Comparison of ENCODE assay signal across 35 cellular contexts in the genomic region with DNA sequence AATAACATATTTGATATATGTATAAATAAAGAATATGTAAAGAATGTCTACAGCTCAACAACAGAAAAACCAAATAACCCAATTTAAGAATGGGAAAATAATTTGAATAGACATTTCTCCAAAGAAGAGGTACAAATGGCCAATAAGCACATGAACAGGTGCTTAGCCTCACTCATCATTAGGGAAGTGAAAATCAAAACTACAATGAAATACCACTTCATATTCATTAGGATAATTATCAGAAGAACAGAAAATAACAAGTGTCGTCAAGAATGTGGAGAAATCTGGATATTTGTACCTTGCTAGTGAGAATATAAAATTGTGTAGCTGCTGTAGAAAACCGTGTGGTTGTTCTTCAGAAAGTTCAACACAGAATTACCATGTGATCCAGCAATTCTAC. TPM values are rescaled to one million over a fixed set of nuclear protein-coding genes. Genes with fewer than 3 reads are reported as not detected.
A peak's percentile ranks its signal among the peaks of the same experiment; 100 is the strongest.
DNase-seq lines count a peak whose midpoint lies in the region; ATAC-seq and TF ChIP-seq lines count a peak whose summit lies in the region.
"Had no signal": no experiment of that assay in that cellular context is flagged by ENCODE, and none has a peak within 500 bp of the region (broad histone marks: within the 10 kb centered on the region; RNA-seq: fewer than 3 reads in every experiment).

No MANE protein-coding gene starts in this region.

- no peak overlapping the region for H3K4me3 Mint-ChIP-seq in stimulated activated naive B cell treated with anti-CD40 and anti-IgM and Interleukin-4, amounts not matched to agents 10 μg/mL and 1 μg/mL and 100 μg/mL, for 72 hours
- H3K4me3 Mint-ChIP-seq: CD4-positive, CD25-positive, alpha-beta regulatory T cell; effector memory CD8-positive, alpha-beta T cell; nephron; T-helper 2 cell treated with Interferon-gamma antibody and Interleukin-4, amounts not matched to agents 5 μg/mL and 100 μg/mL, for 36 hours had no signal

- no peaks in the 10 kb centered on the region for H3K9me3 ChIP-seq in heart right ventricle
- H3K9me3 ChIP-seq: mucosa of descending colon, ovary, upper lobe of right lung had no signal

- no peaks in the 10 kb centered on the region for H3K4me1 ChIP-seq in heart right ventricle
- H3K4me1 ChIP-seq: foreskin keratinocyte, upper lobe of right lung had no signal

- no peaks in the 10 kb centered on the region for H3K9me3 Mint-ChIP-seq in stimulated activated naive B cell treated with anti-CD40 and anti-IgM and Interleukin-4, amounts not matched to agents 10 μg/mL and 1 μg/mL and 100 μg/mL, for 72 hours
- H3K9me3 Mint-ChIP-seq: activated naive CD4-positive, alpha-beta T cell treated with anti-CD3 and anti-CD28 coated beads, Interleukin-2, amount 50 U/mL, for 72 hours; effector memory CD8-positive, alpha-beta T cell; nephron; T-helper 2 cell treated with Interferon-gamma antibody and Interleukin-4, amounts not matched to agents 5 μg/mL and 100 μg/mL, for 36 hours had no signal

- H3K4me1 Mint-ChIP-seq in stimulated activated naive B cell treated with anti-CD40 and anti-IgM and Interleukin-4, amounts not matched to agents 10 μg/mL and 1 μg/mL and 100 μg/mL, for 72 hours: peaks cover 3 to 5% of the 10 kb centered on the region in 2 donors
- H3K4me1 Mint-ChIP-seq: CD4-positive, CD25-positive, alpha-beta regulatory T cell had no signal

- H3K27ac Mint-ChIP-seq in stimulated activated naive B cell treated with anti-CD40 and anti-IgM and Interleukin-4, amounts not matched to agents 10 μg/mL and 1 μg/mL and 100 μg/mL, for 72 hours: no peak overlapping the region
- H3K27ac Mint-ChIP-seq: activated naive CD4-positive, alpha-beta T cell treated with anti-CD3 and anti-CD28 coated beads, Interleukin-2, amount 50 U/mL, for 72 hours; effector memory CD8-positive, alpha-beta T cell; nephron; T-helper 2 cell treated with Interferon-gamma antibody and Interleukin-4, amounts not matched to agents 5 μg/mL and 100 μg/mL, for 36 hours had no signal

- no peaks in the 10 kb centered on the region for H3K27me3 ChIP-seq in heart right ventricle
- H3K27me3 ChIP-seq: foreskin keratinocyte, ovary, upper lobe of right lung had no signal

- H3K27ac ChIP-seq in heart right ventricle: no peak overlapping the region
- H3K27ac ChIP-seq: coronary artery, foreskin keratinocyte, hepatocyte, ovary, upper lobe of right lung, VCaP had no signal

- intact Hi-C loops in heart right ventricle (cut with DNase I): no loop called here

- H3K36me3 ChIP-seq in heart right ventricle: no peaks in the 10 kb centered on the region
- H3K36me3 ChIP-seq: ovary, upper lobe of right lung had no signal

- ATAC-seq in GM18870 (IDR thresholded peaks at IDR 0.05; ENCODE audit: unreplicated experiment): peak; percentile 66
- ATAC-seq in GM21423 (IDR thresholded peaks at IDR 0.05; ENCODE audit: unreplicated experiment): peak; percentile 51
- ATAC-seq in HG03175 (IDR thresholded peaks at IDR 0.05; ENCODE audit: unreplicated experiment): peak; percentile 62
- ATAC-seq in stimulated activated naive B cell treated with anti-CD40 and anti-IgM and Interleukin-4, amounts not matched to agents 10 μg/mL and 1 μg/mL and 100 μg/mL, for 72 hours (replicated peaks): peak; percentile 48 to 54
- no peak for ATAC-seq in GM21825 (IDR thresholded peaks at IDR 0.05; ENCODE audit: unreplicated experiment)
- ATAC-seq in heart right ventricle: no peak
- ATAC-seq: activated naive CD4-positive, alpha-beta T cell treated with anti-CD3 and anti-CD28 coated beads, Interleukin-2, amount 50 U/mL, for 72 hours; effector memory CD8-positive, alpha-beta T cell; esophagus mucosa; foreskin keratinocyte; HCT116; HepG2; mucosa of descending colon; upper lobe of right lung had no signal

- H3K36me3 Mint-ChIP-seq in stimulated activated naive B cell treated with anti-CD40 and anti-IgM and Interleukin-4, amounts not matched to agents 10 μg/mL and 1 μg/mL and 100 μg/mL, for 72 hours: no peaks in the 10 kb centered on the region
- H3K36me3 Mint-ChIP-seq: activated naive CD4-positive, alpha-beta T cell treated with anti-CD3 and anti-CD28 coated beads, Interleukin-2, amount 50 U/mL, for 72 hours; CD4-positive, CD25-positive, alpha-beta regulatory T cell had no signal

- H3K4me3 ChIP-seq in heart right ventricle: no peak overlapping the region
- H3K4me3 ChIP-seq: coronary artery, hepatocyte, mucosa of descending colon, ovary, upper lobe of right lung had no signal

- peaks cover 11 to 25% of the 10 kb centered on the region in 2 donors for H3K27me3 Mint-ChIP-seq in stimulated activated naive B cell treated with anti-CD40 and anti-IgM and Interleukin-4, amounts not matched to agents 10 μg/mL and 1 μg/mL and 100 μg/mL, for 72 hours

- no peak for TF ChIP-seq CTCF in heart right ventricle (IDR thresholded peaks at IDR 0.05)

- WGBS in heart right ventricle, 2 donors: 85% methylated on average over 2 of the region's 2 CpGs

- DNase-seq in stimulated activated naive B cell treated with anti-CD40 and anti-IgM and Interleukin-4, amounts not matched to agents 10 μg/mL and 1 μg/mL and 100 μg/mL, for 72 hours: no peak
- DNase-seq in mesenteric fat pad (ENCODE audit: low spot score): no peak
- DNase-seq in heart right ventricle: no peak
- DNase-seq in SKM-1 treated with dmso at 0.1 percent for 144 hours (lab: John Stamatoyannopoulos, UW; ENCODE audit: unreplicated experiment): no peak
- DNase-seq: activated CD4-positive, alpha-beta T cell treated with anti-CD3 and anti-CD28 coated beads, Interleukin-2, amount 50 U/mL, for 1 hour; anterior cingulate cortex; CD4-positive, CD25-positive, alpha-beta regulatory T cell; effector memory CD8-positive, alpha-beta T cell; foreskin keratinocyte; mucosa of descending colon; NCI-H1092; NCI-H2029 treated with DMSO at 0.1 percent for 48 hours; NCI-H345; NCI-H82; ovary; retina; small intestine; stimulated activated CD4-positive, alpha-beta T cell treated with anti-CD3 and anti-CD28 coated beads, Interleukin-1b, Interleukin-23, amount 100 ng/mL, for 48 hours; upper lobe of right lung had no signal

RNA-seq across cellular contexts. Expression of a gene that starts 8.4 kb away (rescaled TPM):
- total RNA-seq in mesenteric fat pad: 33.3 TPM
- 10 to 100 TPM; 19.9 to 31.9 (median 27.0) TPM for total RNA-seq in heart right ventricle
- polyA plus RNA-seq in heart right ventricle: 10 to 100 TPM; 17.7 to 28.8 TPM

RNA-seq across cellular contexts. Expression of a gene that starts 37.6 kb away (rescaled TPM):
- not detected for total RNA-seq in mesenteric fat pad
- total RNA-seq in heart right ventricle: not detected
- not detected for polyA plus RNA-seq in heart right ventricle
- total RNA-seq: activated naive CD4-positive, alpha-beta T cell treated with anti-CD3 and anti-CD28 coated beads, Interleukin-2, amount 50 U/mL, for 72 hours; CD4-positive, CD25-positive, alpha-beta regulatory T cell; esophagus mucosa; foreskin keratinocyte; hepatocyte; HepG2; LHCN-M2; liver; mucosa of descending colon; ovary; subcutaneous adipose tissue; upper lobe of right lung had no signal
- polyA plus RNA-seq: CD4-positive, CD25-positive, alpha-beta regulatory T cell; foreskin keratinocyte; hepatocyte; HepG2; liver; ovary; small intestine had no signal

Comparison
In these comparisons a context has a peak if more than half of its experiments do, and no peak if none do; other contexts are left out.
1. ATAC-seq: peak in GM18870 (single experiment), GM21423 (single experiment), HG03175 (single experiment) and stimulated activated naive B cell treated with anti-CD40 and anti-IgM and Interleukin-4, amounts not matched to agents 10 μg/mL and 1 μg/mL and 100 μg/mL, for 72 hours (2 of 2); none in GM21825 (single experiment) and heart right ventricle (0 of 8).